ENCODE assay signal across 35 cellular contexts in genomic region chr22:40571887-40572286, GRCh38.
DNase-seq lines count a peak whose midpoint lies in the region; ATAC-seq and TF ChIP-seq lines count a peak whose summit lies in the region.
"Had no signal": no experiment of that assay in that cellular context is flagged by ENCODE, and none has a peak within 500 bp of the region (broad histone marks: within the 10 kb centered on the region; RNA-seq: fewer than 3 reads in every experiment).

No MANE protein-coding gene starts in this region.

- H3K27ac Mint-ChIP-seq in activated T-cell treated with anti-CD3 and anti-CD28 coated beads, Interleukin-2, amount 50 U/mL, for 24 hours = peak overlapping the region; percentile 11
- H3K27ac Mint-ChIP-seq in stimulated activated naive B cell treated with anti-CD40 and anti-IgM and Interleukin-4, amounts not matched to agents 10 μg/mL and 1 μg/mL and 100 μg/mL, for 72 hours = peak overlapping the region; percentile 77
- H3K27ac Mint-ChIP-seq: B cell; CD4-positive, alpha-beta T cell; CD8-positive, alpha-beta T cell had no signal

- 0 out of 2 replicates have a peak, but pooled peaks cover 3% of the 10 kb centered on the region for H3K4me1 ChIP-seq in HEK293 (ENCODE audit: control insufficient read depth, insufficient read depth, low read length)
- H3K4me1 ChIP-seq: BE2C had no signal

- ATAC-seq in stimulated activated naive B cell treated with anti-CD40 and anti-IgM and Interleukin-4, amounts not matched to agents 10 μg/mL and 1 μg/mL and 100 μg/mL, for 72 hours (replicated peaks) = no peak
- ATAC-seq: A549; CD8-positive, alpha-beta T cell had no signal

- no peak overlapping the region for H3K4me3 Mint-ChIP-seq in activated T-cell treated with anti-CD3 and anti-CD28 coated beads, Interleukin-2, amount 50 U/mL, for 24 hours
- no peak overlapping the region for H3K4me3 Mint-ChIP-seq in stimulated activated naive B cell treated with anti-CD40 and anti-IgM and Interleukin-4, amounts not matched to agents 10 μg/mL and 1 μg/mL and 100 μg/mL, for 72 hours
- H3K4me3 Mint-ChIP-seq: B cell; CD14-positive monocyte; CD4-positive, alpha-beta memory T cell; CD4-positive, alpha-beta T cell; CD4-positive, CD25-positive, alpha-beta regulatory T cell; CD8-positive, alpha-beta memory T cell; CD8-positive, alpha-beta T cell had no signal

- no peak for DNase-seq in activated T-cell treated with anti-CD3 and anti-CD28 coated beads, Interleukin-2, amount 50 U/mL, for 24 hours
- no peak for DNase-seq in activated T-cell treated with anti-CD3 and anti-CD28 coated beads, Interleukin-2, amount 50 U/mL, for 1 hour
- no peak for DNase-seq in HEK293T (ENCODE audit: extremely low spot score)
- no peak for DNase-seq in stimulated activated naive B cell treated with anti-CD40 and anti-IgM and Interleukin-4, amounts not matched to agents 10 μg/mL and 1 μg/mL and 100 μg/mL, for 72 hours
- DNase-seq in ecto neural progenitor cell (ENCODE audit: low spot score) = no peak
- DNase-seq in HK-2 (ENCODE audit: unreplicated experiment) = no peak
- DNase-seq in GDM1 (lab: John Stamatoyannopoulos, UW) = no peak
- DNase-seq: 8988T; ACHN; AML-193; BE2C; C1 segment of cervical spinal cord; Caco-2; Calu3; CD4-positive, alpha-beta memory T cell; CD4-positive, alpha-beta T cell; CD4-positive, CD25-positive, alpha-beta regulatory T cell; CD8-positive, alpha-beta memory T cell; CD8-positive, alpha-beta T cell; COR-L47; DMS 273 treated with DMSO at 0.1 percent for 48 hours; DMS153; DMS53; DMS79; DMS79 treated with DMSO at 0.1 percent for 48 hours; DND-41; EL had no signal

- POLR2A ChIA-PET in HEK293 (lab: Yijun Ruan, JAX) (no interaction called here), HEK293T (lab: Yijun Ruan, JAX) (no interaction called here)

- H3K36me3 ChIP-seq in HEK293 (ENCODE audit: control insufficient read depth in 2 of 2, insufficient read depth in 1 of 2, low read length in 2 of 2) = no peaks in the 10 kb centered on the region
- H3K36me3 ChIP-seq: BE2C had no signal

- no peaks in the 10 kb centered on the region for H3K27me3 Mint-ChIP-seq in activated T-cell treated with anti-CD3 and anti-CD28 coated beads, Interleukin-2, amount 50 U/mL, for 24 hours
- H3K27me3 Mint-ChIP-seq in stimulated activated naive B cell treated with anti-CD40 and anti-IgM and Interleukin-4, amounts not matched to agents 10 μg/mL and 1 μg/mL and 100 μg/mL, for 72 hours = no peaks in the 10 kb centered on the region
- H3K27me3 Mint-ChIP-seq: B cell; CD4-positive, alpha-beta memory T cell; CD4-positive, alpha-beta T cell; CD4-positive, CD25-positive, alpha-beta regulatory T cell; CD8-positive, alpha-beta memory T cell had no signal

- CTCF ChIA-PET in HEK293 (lab: Yijun Ruan, JAX) (interaction anchor here (0.6 kb wide), 1 partner anchor 8 kb away, joined by 6 read pairs; no protein-coding TSS in a partner anchor), HEK293T (lab: Yijun Ruan, JAX) (no interaction called here)

- H3K9me3 ChIP-seq in HEK293 (ENCODE audit: control insufficient read depth, insufficient read depth, low read depth, low read length) = no peaks in the 10 kb centered on the region
- H3K9me3 ChIP-seq: BE2C, Caco-2 had no signal

- TF ChIP-seq CTCF in HEK293 (tag by site-specific recombination; IDR thresholded peaks at IDR 0.05) = no peak

- H3K36me3 Mint-ChIP-seq in activated T-cell treated with anti-CD3 and anti-CD28 coated beads, Interleukin-2, amount 50 U/mL, for 24 hours (ENCODE audit: low read depth) = peaks cover 29% of the 10 kb centered on the region
- H3K36me3 Mint-ChIP-seq in stimulated activated naive B cell treated with anti-CD40 and anti-IgM and Interleukin-4, amounts not matched to agents 10 μg/mL and 1 μg/mL and 100 μg/mL, for 72 hours = peaks cover 20 to 36% of the 10 kb centered on the region in 2 donors

- H3K4me3 ChIP-seq in HEK293 (ENCODE audit: low read depth, low read length) = no peak overlapping the region
- H3K4me3 ChIP-seq: A549; BLaER1; BLaER1 treated with 17β-estradiol and CSF1 and Interleukin-3, amounts not matched to agents 10 nM and 100 nM had no signal

- H3K4me1 Mint-ChIP-seq in activated T-cell treated with anti-CD3 and anti-CD28 coated beads, Interleukin-2, amount 50 U/mL, for 24 hours (ENCODE audit: low read depth) = peaks cover 13% of the 10 kb centered on the region
- peaks cover 5 to 18% of the 10 kb centered on the region in 2 donors for H3K4me1 Mint-ChIP-seq in stimulated activated naive B cell treated with anti-CD40 and anti-IgM and Interleukin-4, amounts not matched to agents 10 μg/mL and 1 μg/mL and 100 μg/mL, for 72 hours

- H3K27ac ChIP-seq in HEK293 (ENCODE audit: extremely low read depth, low read depth, low read length) = no peak overlapping the region
- H3K27ac ChIP-seq: 22Rv1; A549; BLaER1; BLaER1 treated with 17β-estradiol and CSF1 and Interleukin-3, amounts not matched to agents 10 nM and 100 nM; C4-2B had no signal

- H3K9me3 Mint-ChIP-seq in activated T-cell treated with anti-CD3 and anti-CD28 coated beads, Interleukin-2, amount 50 U/mL, for 24 hours = no peaks in the 10 kb centered on the region
- peaks cover 4 to 8% of the 10 kb centered on the region in 2 donors for H3K9me3 Mint-ChIP-seq in stimulated activated naive B cell treated with anti-CD40 and anti-IgM and Interleukin-4, amounts not matched to agents 10 μg/mL and 1 μg/mL and 100 μg/mL, for 72 hours
- H3K9me3 Mint-ChIP-seq: CD4-positive, alpha-beta T cell; CD8-positive, alpha-beta memory T cell had no signal

TF ChIP-seq in HEK293, 187 proteins besides CTCF, POLR2A, EP300 and RAD21 (continues in another document):
- TF ChIP-seq, protein P1, sequence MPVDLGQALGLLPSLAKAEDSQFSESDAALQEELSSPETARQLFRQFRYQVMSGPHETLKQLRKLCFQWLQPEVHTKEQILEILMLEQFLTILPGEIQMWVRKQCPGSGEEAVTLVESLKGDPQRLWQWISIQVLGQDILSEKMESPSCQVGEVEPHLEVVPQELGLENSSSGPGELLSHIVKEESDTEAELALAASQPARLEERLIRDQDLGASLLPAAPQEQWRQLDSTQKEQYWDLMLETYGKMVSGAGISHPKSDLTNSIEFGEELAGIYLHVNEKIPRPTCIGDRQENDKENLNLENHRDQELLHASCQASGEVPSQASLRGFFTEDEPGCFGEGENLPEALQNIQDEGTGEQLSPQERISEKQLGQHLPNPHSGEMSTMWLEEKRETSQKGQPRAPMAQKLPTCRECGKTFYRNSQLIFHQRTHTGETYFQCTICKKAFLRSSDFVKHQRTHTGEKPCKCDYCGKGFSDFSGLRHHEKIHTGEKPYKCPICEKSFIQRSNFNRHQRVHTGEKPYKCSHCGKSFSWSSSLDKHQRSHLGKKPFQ (tag by site-specific recombination; IDR thresholded peaks at IDR 0.05) = 0 out of 2 replicates have a peak, but pooled peaks have one; percentile 0
- TF ChIP-seq ZNF184 (tag by site-specific recombination; IDR thresholded peaks at IDR 0.05) (peak; percentile 98), ZNF404 (tag by site-specific recombination; IDR thresholded peaks at IDR 0.05) (no peak), ZBTB8A (tag by site-specific recombination; IDR thresholded peaks at IDR 0.05) (no peak), ZNF837 (tag by site-specific recombination; IDR thresholded peaks at IDR 0.05) (no peak), ZNF426 (tag by site-specific recombination; IDR thresholded peaks at IDR 0.05) (no peak)

TF ChIP-seq in HEK293T, 16 proteins besides CTCF, POLR2A, EP300 and RAD21:
- TF ChIP-seq ZNF384 (IDR thresholded peaks at IDR 0.05) (0 out of 2 replicates have a peak, but pooled peaks have one; percentile 20), HDGF (IDR thresholded peaks at IDR 0.05; ENCODE audit: borderline replicate concordance) (no peak), FOXK2 (IDR thresholded peaks at IDR 0.05) (no peak), TARDBP (IDR thresholded peaks at IDR 0.05) (no peak), BHLHE40 (IDR thresholded peaks at IDR 0.05; ENCODE audit: borderline replicate concordance) (no peak)
